20 cellular contexts compared by ENCODE assay signal in genomic region chrX:50770702-50771101, GRCh38. TPM values are rescaled to one million over a fixed set of nuclear protein-coding genes. Genes with fewer than 3 reads are reported as not detected.
DNase-seq lines count a peak whose midpoint lies in the region; ATAC-seq, FAIRE-seq and TF ChIP-seq lines count a peak whose summit lies in the region.
"Had no signal": no experiment of that assay in that cellular context is flagged by ENCODE, and none has a peak within 500 bp of the region (broad histone marks: within the 10 kb centered on the region; RNA-seq: fewer than 3 reads in every experiment).

No MANE protein-coding gene starts in this region.

- no peaks in the 10 kb centered on the region for H3K9me3 Mint-ChIP-seq in activated T-helper 2 cell treated with anti-CD3 and anti-CD28 coated beads, Interferon-gamma antibody, Interleukin-2, Interleukin-4, amounts not matched to agents 10 μg/mL and 5 μg/mL and 100 μg/mL, durations not matched to agents 14 hours and 24 hours and 36 hours
- H3K9me3 Mint-ChIP-seq: activated naive CD4-positive, alpha-beta T cell treated with anti-CD3 and anti-CD28 coated beads, Interleukin-2, amount 10 ng/mL, durations not matched to agents 7 days and 5 days; CD8-positive, alpha-beta memory T cell; naive thymus-derived CD4-positive, alpha-beta T cell had no signal

- H3K36me3 ChIP-seq in heart right ventricle: no peaks in the 10 kb centered on the region

- no peaks in the 10 kb centered on the region for H3K36me3 Mint-ChIP-seq in activated T-helper 2 cell treated with anti-CD3 and anti-CD28 coated beads, Interferon-gamma antibody, Interleukin-2, Interleukin-4, amounts not matched to agents 10 μg/mL and 5 μg/mL and 100 μg/mL, durations not matched to agents 14 hours and 24 hours and 36 hours (ENCODE audit: low read depth)
- H3K36me3 Mint-ChIP-seq: activated naive CD4-positive, alpha-beta T cell treated with anti-CD3 and anti-CD28 coated beads, Interleukin-2, amount 10 ng/mL, durations not matched to agents 7 days and 5 days; CD8-positive, alpha-beta memory T cell; naive thymus-derived CD4-positive, alpha-beta T cell had no signal

- no peaks in the 10 kb centered on the region for H3K9me3 ChIP-seq in heart right ventricle

- no peak overlapping the region for H3K27ac Mint-ChIP-seq in activated T-helper 2 cell treated with anti-CD3 and anti-CD28 coated beads, Interferon-gamma antibody, Interleukin-2, Interleukin-4, amounts not matched to agents 10 μg/mL and 5 μg/mL and 100 μg/mL, durations not matched to agents 14 hours and 24 hours and 36 hours
- H3K27ac Mint-ChIP-seq: activated naive CD4-positive, alpha-beta T cell treated with anti-CD3 and anti-CD28 coated beads, Interleukin-2, amount 10 ng/mL, durations not matched to agents 7 days and 5 days; naive thymus-derived CD4-positive, alpha-beta T cell; progenitor cell of endocrine pancreas had no signal

- peaks cover 0 to 42% (median 0%) of the 10 kb centered on the region in 7 donors for H3K27me3 ChIP-seq in heart right ventricle

- peak in 7 of 8 donors; percentile 7 to 72 (median 49) for ATAC-seq in heart right ventricle
- no peak for ATAC-seq in Right ventricle myocardium superior (ENCODE audit: poor library complexity)
- peak; percentile 82 for ATAC-seq in left colon
- no peak for ATAC-seq in GM18498 (IDR thresholded peaks at IDR 0.05; ENCODE audit: unreplicated experiment)
- no peak for ATAC-seq in HG03159 (IDR thresholded peaks at IDR 0.05; ENCODE audit: unreplicated experiment)
- ATAC-seq: naive thymus-derived CD4-positive, alpha-beta T cell had no signal

- intact Hi-C loops in heart right ventricle (cut with DNase I) (no loop called here), Right ventricle myocardium superior (cut with DNase I) (no loop called here), left colon (cut with DNase I, micrococcal nuclease) (no loop called here)
- intact Hi-C loops in activated T-helper 2 cell treated with anti-CD3 and anti-CD28 coated beads, Interferon-gamma antibody, Interleukin-2, Interleukin-4, amounts not matched to agents 10 μg/mL and 5 μg/mL and 100 μg/mL, durations not matched to agents 14 hours and 24 hours and 36 hours (cut with micrococcal nuclease): no loop called here

- H3K27ac ChIP-seq in heart right ventricle: peak overlapping the region in 1 of 10 donors; percentile 5

- no peaks in the 10 kb centered on the region for H3K4me1 Mint-ChIP-seq in activated T-helper 2 cell treated with anti-CD3 and anti-CD28 coated beads, Interferon-gamma antibody, Interleukin-2, Interleukin-4, amounts not matched to agents 10 μg/mL and 5 μg/mL and 100 μg/mL, durations not matched to agents 14 hours and 24 hours and 36 hours (ENCODE audit: low read depth)
- H3K4me1 Mint-ChIP-seq: activated naive CD4-positive, alpha-beta T cell treated with anti-CD3 and anti-CD28 coated beads, Interleukin-2, amount 10 ng/mL, durations not matched to agents 7 days and 5 days; CD8-positive, alpha-beta memory T cell; naive thymus-derived CD4-positive, alpha-beta T cell had no signal

- no peak for FAIRE-seq in urothelium cell line (lab: Jason Lieb, UNC)
- FAIRE-seq: keratinocyte had no signal

- peaks cover 3% of the 10 kb centered on the region for H3K27me3 Mint-ChIP-seq in activated T-helper 2 cell treated with anti-CD3 and anti-CD28 coated beads, Interferon-gamma antibody, Interleukin-2, Interleukin-4, amounts not matched to agents 10 μg/mL and 5 μg/mL and 100 μg/mL, durations not matched to agents 14 hours and 24 hours and 36 hours (ENCODE audit: low read depth)
- H3K27me3 Mint-ChIP-seq: activated naive CD4-positive, alpha-beta T cell treated with anti-CD3 and anti-CD28 coated beads, Interleukin-2, amount 10 ng/mL, durations not matched to agents 7 days and 5 days; progenitor cell of endocrine pancreas had no signal

- TF ChIP-seq CTCF in heart right ventricle (IDR thresholded peaks at IDR 0.05): no peak

- H3K4me3 Mint-ChIP-seq in activated T-helper 2 cell treated with anti-CD3 and anti-CD28 coated beads, Interferon-gamma antibody, Interleukin-2, Interleukin-4, amounts not matched to agents 10 μg/mL and 5 μg/mL and 100 μg/mL, durations not matched to agents 14 hours and 24 hours and 36 hours (ENCODE audit: low read depth): no peak overlapping the region
- H3K4me3 Mint-ChIP-seq: activated naive CD4-positive, alpha-beta T cell treated with anti-CD3 and anti-CD28 coated beads, Interleukin-2, amount 10 ng/mL, durations not matched to agents 7 days and 5 days; CD8-positive, alpha-beta memory T cell; naive thymus-derived CD4-positive, alpha-beta T cell had no signal

- H3K4me1 ChIP-seq in heart right ventricle: peaks cover 0 to 30% (median 10%) of the 10 kb centered on the region in 9 donors

- peak in 1 of 2 donors; percentile 16 for DNase-seq in heart right ventricle
- DNase-seq in Right ventricle myocardium superior: no peak
- peak; percentile 39 for DNase-seq in astrocyte of the hippocampus (ENCODE audit: low read depth, low spot score)
- peak; percentile 56 to 81 for DNase-seq in left colon
- peak; percentile 49 for DNase-seq in urothelium cell line (ENCODE audit: low spot score)
- DNase-seq in activated T-helper 2 cell treated with anti-CD3 and anti-CD28 coated beads, Interferon-gamma antibody, Interleukin-2, Interleukin-4, amounts not matched to agents 10 μg/mL and 5 μg/mL and 100 μg/mL, durations not matched to agents 14 hours and 24 hours and 36 hours (ENCODE audit: low spot score): no peak
- DNase-seq: activated CD4-positive, CD25-positive, alpha-beta regulatory T cell treated with anti-CD3 and anti-CD28 coated beads, Interleukin-2, amount 50 U/mL, for 72 hours; activated CD8-positive, alpha-beta memory T cell treated with anti-CD3 and anti-CD28 coated beads, Interleukin-2, amount 50 U/mL, for 4 hours; activated naive CD4-positive, alpha-beta T cell treated with anti-CD3 and anti-CD28 coated beads, Interleukin-2, amount 10 ng/mL, durations not matched to agents 7 days and 5 days; CD8-positive, alpha-beta memory T cell; GDM1; naive thymus-derived CD4-positive, alpha-beta T cell; NCI-H187 treated with DMSO at 0.1 percent for 48 hours; NCI-H526 treated with DMSO at 0.1 percent for 48 hours; T-helper 2 cell had no signal

- no peak overlapping the region for H3K4me3 ChIP-seq in heart right ventricle

- 26 to 46% methylated on average over 2 of the region's 2 CpGs for WGBS in heart right ventricle, 2 donors

RNA-seq across cellular contexts. Expression of gene SHROOM4, which starts 43.3 kb away (rescaled TPM):
- total RNA-seq in heart right ventricle: 10 to 100 TPM in 6 of 10 donors, 1 to 10 TPM in 4; 7.9 to 15.9 (median 11.0) TPM
- polyA plus RNA-seq in heart right ventricle: 10 to 100 TPM in 1 of 2 donors, 1 to 10 TPM in 1; 3.6 to 17.9 TPM
- total RNA-seq in Right ventricle myocardium superior: 9.4 TPM
- 1 to 10 TPM; 3.2 to 3.8 TPM for total RNA-seq in left colon
- total RNA-seq in activated T-helper 2 cell treated with anti-CD3 and anti-CD28 coated beads, Interferon-gamma antibody, Interleukin-2, Interleukin-4, amounts not matched to agents 10 μg/mL and 5 μg/mL and 100 μg/mL, durations not matched to agents 14 hours and 24 hours and 36 hours: not detected in 2 replicates
- total RNA-seq: CD8-positive, alpha-beta memory T cell; LHCN-M2 had no signal
- polyA plus RNA-seq: CD8-positive, alpha-beta memory T cell; naive thymus-derived CD4-positive, alpha-beta T cell had no signal

Comparison
In these comparisons a context has a peak if more than half of its experiments do, and no peak if none do; other contexts are left out.
1. ATAC-seq: peak in heart right ventricle (7 of 8) and left colon (single experiment); none in Right ventricle myocardium superior (single experiment), GM18498 (single experiment) and HG03159 (single experiment).
2. DNase-seq: peak in astrocyte of the hippocampus (single experiment), left colon (2 of 2) and urothelium cell line (single experiment); none in Right ventricle myocardium superior (single experiment) and activated T-helper 2 cell treated with anti-CD3 and anti-CD28 coated beads, Interferon-gamma antibody, Interleukin-2, Interleukin-4, amounts not matched to agents 10 μg/mL and 5 μg/mL and 100 μg/mL, durations not matched to agents 14 hours and 24 hours and 36 hours (single experiment).